Comparison of ENCODE assay signal across 8 cellular contexts in genomic region chr17:58005728-58006562, GRCh38. TPM values are rescaled to one million over a fixed set of nuclear protein-coding genes. Genes with fewer than 3 reads are reported as not detected.
DNase-seq lines count a peak whose midpoint lies in the region; ATAC-seq and TF ChIP-seq lines count a peak whose summit lies in the region.

No MANE protein-coding gene starts in this region.

- 5 to 9% methylated on average over 13 to 24 of the region's 36 CpGs for WGBS in gastroesophageal sphincter (ENCODE audit: low coverage in 1 of 2), 2 donors

- DNase-seq in HAP-1 (ENCODE audit: low spot score in 2 of 2) (no peak), WERI-Rb-1 (no peak), cerebellum (ENCODE audit: low spot score) (no peak), SKM-1 (lab: John Stamatoyannopoulos, UW; ENCODE audit: unreplicated experiment) (no peak)
- peak; percentile 23 for DNase-seq in stimulated activated CD8-positive, alpha-beta memory T cell treated with anti-CD3 and anti-CD28 coated beads, Interleukin-15, amount 100 ng/mL, for 1 hour (ENCODE audit: low read depth)

- no peak for TF ChIP-seq EP300 in gastroesophageal sphincter (IDR thresholded peaks at IDR 0.05)

- TF ChIP-seq CTCF in WERI-Rb-1 (IDR thresholded peaks at IDR 0.05; ENCODE audit: low read depth, low read length) (no peak), gastroesophageal sphincter (IDR thresholded peaks at IDR 0.05) (no peak)

- in situ Hi-C loops in HAP-1 (cut with MboI; ENCODE audit: low sequenced_read_pairs): loop anchor here (10.0 kb wide), 1 partner anchor 109 kb away; no protein-coding TSS in a partner anchor

- no peak for ATAC-seq in gastroesophageal sphincter
- no peak for ATAC-seq in HG03175 (IDR thresholded peaks at IDR 0.05; ENCODE audit: unreplicated experiment)
- no peak for ATAC-seq in GM21381 (IDR thresholded peaks at IDR 0.05; ENCODE audit: unreplicated experiment)

- H3K27me3 ChIP-seq in HAP-1 (ENCODE audit: low read depth) (no peaks in the 10 kb centered on the region), WERI-Rb-1 (ENCODE audit: insufficient read depth, low read depth, severe bottlenecking) (no peaks in the 10 kb centered on the region), gastroesophageal sphincter (no peaks in the 10 kb centered on the region)

- H3K36me3 ChIP-seq in HAP-1 (replicated peaks) (peaks cover 57% of the 10 kb centered on the region), WERI-Rb-1 (peaks cover 64% of the 10 kb centered on the region), gastroesophageal sphincter (peaks cover 0 to 41% of the 10 kb centered on the region in 2 donors)

- H3K27ac ChIP-seq in WERI-Rb-1: peak overlapping the region; percentile 99
- H3K27ac ChIP-seq in gastroesophageal sphincter: peak overlapping the region; percentile 92 to 99 (median 96)

- H3K4me3 ChIP-seq in HAP-1 (peak overlapping the region; percentile 96), WERI-Rb-1 (ENCODE audit: low read depth, low read length) (peak overlapping the region; percentile 100), gastroesophageal sphincter (peak overlapping the region; percentile 81)

- H3K4me1 ChIP-seq in HAP-1 (peaks cover 31% of the 10 kb centered on the region), gastroesophageal sphincter (peaks cover 22 to 65% (median 29%) of the 10 kb centered on the region in 3 donors)

- TF ChIP-seq POLR2A in gastroesophageal sphincter (IDR thresholded peaks at IDR 0.05): no peak

- H3K9me3 ChIP-seq in HAP-1 (no peaks in the 10 kb centered on the region; the same call in none of the 2 replicates), WERI-Rb-1 (ENCODE audit: severe bottlenecking) (peaks cover 6% of the 10 kb centered on the region), gastroesophageal sphincter (no peaks in the 10 kb centered on the region)

RNA-seq across cellular contexts. Expression of gene SRSF1, which starts 1.1 kb away (rescaled TPM):
- total RNA-seq in gastroesophageal sphincter (100 to 1,000 TPM; 139 to 240 (median 198) TPM), cerebellum (310 TPM)

RNA-seq across cellular contexts. Expression of gene VEZF1, which starts 17.9 kb away (rescaled TPM):
- total RNA-seq in gastroesophageal sphincter (100 to 1,000 TPM; 115 to 148 (median 132) TPM), cerebellum (64.8 TPM)

RNA-seq across cellular contexts. Expression of gene CUEDC1, which starts 50.7 kb away (rescaled TPM):
- total RNA-seq in gastroesophageal sphincter (10 to 100 TPM; 35.7 to 60.3 (median 45.6) TPM), cerebellum (13.3 TPM)
